20 cellular contexts compared by ENCODE assay signal in the genomic region with DNA sequence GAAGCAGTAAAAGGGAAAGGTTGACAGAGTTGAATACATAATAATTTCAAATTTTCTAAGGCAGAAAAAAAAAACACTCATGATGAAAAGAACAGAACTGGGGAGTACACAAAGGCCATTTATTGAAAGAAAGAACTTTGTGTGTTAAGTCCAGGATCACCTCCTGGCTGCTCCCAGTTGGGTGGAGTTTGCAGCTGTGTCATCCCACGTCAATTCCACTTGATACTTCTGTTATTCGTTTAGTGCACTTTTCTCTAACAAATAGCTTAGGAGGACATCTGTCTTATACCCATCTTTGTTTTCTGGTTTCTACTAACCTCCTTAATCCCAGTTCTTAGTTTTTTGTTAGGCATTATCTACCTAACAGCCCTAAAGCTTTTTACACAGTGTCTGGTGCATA. TPM values are rescaled to one million over a fixed set of nuclear protein-coding genes. Genes with fewer than 3 reads are reported as not detected.
DNase-seq lines count a peak whose midpoint lies in the region; ATAC-seq and TF ChIP-seq lines count a peak whose summit lies in the region.
"Had no signal": no experiment of that assay in that cellular context is flagged by ENCODE, and none has a peak within 500 bp of the region (broad histone marks: within the 10 kb centered on the region; RNA-seq: fewer than 3 reads in every experiment).

No MANE protein-coding gene starts in this region.

- TF ChIP-seq RAD21 in neural cell (conservative IDR thresholded peaks at IDR 0.05): no peak

- H3K27ac ChIP-seq in heart left ventricle (peak overlapping the region in 9 of 12 donors; percentile 20 to 77 (median 64)), neural cell (ENCODE audit: low read length) (no peak overlapping the region)
- H3K27ac ChIP-seq: BLaER1, parathyroid adenoma, vagina had no signal

- ATAC-seq in heart left ventricle (peak in 3 of 4 donors; percentile 32 to 47 (median 34)), GM21825 (IDR thresholded peaks at IDR 0.05; ENCODE audit: unreplicated experiment) (no peak)
- no peak for ATAC-seq in activated T-cell treated with anti-CD3 and anti-CD28 coated beads, Interleukin-2, amount 50 U/mL, for 4 hours
- ATAC-seq: activated CD8-positive, alpha-beta T cell treated with anti-CD3 and anti-CD28 coated beads for 36 hours; HepG2; left lobe of liver had no signal

- H3K36me3 Mint-ChIP-seq in type B pancreatic cell: peaks cover 16% of the 10 kb centered on the region
- H3K36me3 Mint-ChIP-seq in activated T-cell treated with anti-CD3 and anti-CD28 coated beads, Interleukin-2, amount 50 U/mL, for 4 hours (ENCODE audit: insufficient read depth): peaks cover 47% of the 10 kb centered on the region

- H3F3A ChIP-seq in neural cell (ENCODE audit: insufficient read depth, low read length, poor library complexity, severe bottlenecking): peaks cover 5% of the 10 kb centered on the region

- no peak overlapping the region for H3K4me2 ChIP-seq in neural cell (ENCODE audit: low read length)
- H3K4me2 ChIP-seq: BLaER1, smooth muscle cell had no signal

- no peaks in the 10 kb centered on the region for H3K79me2 ChIP-seq in neural cell (replicated peaks; ENCODE audit: insufficient read depth, low read length)
- H3K79me2 ChIP-seq: parathyroid adenoma had no signal

- no peaks in the 10 kb centered on the region for H3K27me3 Mint-ChIP-seq in type B pancreatic cell
- no peaks in the 10 kb centered on the region for H3K27me3 Mint-ChIP-seq in activated T-cell treated with anti-CD3 and anti-CD28 coated beads, Interleukin-2, amount 50 U/mL, for 4 hours (ENCODE audit: low read depth)
- H3K27me3 Mint-ChIP-seq: activated CD8-positive, alpha-beta T cell treated with anti-CD3 and anti-CD28 coated beads for 36 hours; activated naive CD4-positive, alpha-beta T cell treated with anti-CD3 and anti-CD28 coated beads, Interleukin-2, amount 10 ng/mL, durations not matched to agents 7 days and 5 days; activated T-cell treated with anti-CD3 and anti-CD28 coated beads, Interleukin-2, amount 50 U/mL, for 24 hours had no signal

- no peak for TF ChIP-seq POLR2A in heart left ventricle (IDR thresholded peaks at IDR 0.05)

- no peak overlapping the region for H3K4me3 Mint-ChIP-seq in type B pancreatic cell
- no peak overlapping the region for H3K4me3 Mint-ChIP-seq in activated T-cell treated with anti-CD3 and anti-CD28 coated beads, Interleukin-2, amount 50 U/mL, for 4 hours
- H3K4me3 Mint-ChIP-seq: activated CD8-positive, alpha-beta T cell treated with anti-CD3 and anti-CD28 coated beads for 36 hours; activated naive CD4-positive, alpha-beta T cell treated with anti-CD3 and anti-CD28 coated beads, Interleukin-2, amount 10 ng/mL, durations not matched to agents 7 days and 5 days; activated T-cell treated with anti-CD3 and anti-CD28 coated beads, Interleukin-2, amount 50 U/mL, for 24 hours had no signal

- H3K36me3 ChIP-seq in heart left ventricle (peaks cover 0 to 48% (median 30%) of the 10 kb centered on the region in 9 donors), neural cell (ENCODE audit: insufficient read depth, low read length) (no peaks in the 10 kb centered on the region)

- H3K27ac Mint-ChIP-seq in type B pancreatic cell: peak overlapping the region; percentile 24
- H3K27ac Mint-ChIP-seq: activated CD8-positive, alpha-beta T cell treated with anti-CD3 and anti-CD28 coated beads for 36 hours; activated naive CD4-positive, alpha-beta T cell treated with anti-CD3 and anti-CD28 coated beads, Interleukin-2, amount 10 ng/mL, durations not matched to agents 7 days and 5 days; activated T-cell treated with anti-CD3 and anti-CD28 coated beads, Interleukin-2, amount 50 U/mL, for 24 hours had no signal

- no peak overlapping the region for H2AFZ ChIP-seq in neural cell (ENCODE audit: low read depth, low read length)
- H2AFZ ChIP-seq: parathyroid adenoma had no signal

- 31 to 48% (median 36%) methylated on average over 2 of the region's 2 CpGs for WGBS in heart left ventricle, 4 donors

- peaks cover 0 to 20% (median 9%) of the 10 kb centered on the region in 12 donors for H3K4me1 ChIP-seq in heart left ventricle
- H3K4me1 ChIP-seq: BLaER1, parathyroid adenoma, vagina had no signal

- intact Hi-C loops in heart left ventricle (cut with DNase I): loop anchor here in 2 of 10 donors (5.0 to 10.0 kb wide), 3 partner anchors 46 to 197 kb away; partner anchors contain the start of genes KAT2B (in 2 of the 2), RAB5A (in 1 of the 2) and SGO1 (in 1 of the 2)
- intact Hi-C loops in cardiac septum (cut with DNase I): loop anchor here (5.0 kb wide), 2 partner anchors 41 to 99 kb away; partner anchors contain the start of gene KAT2B

- H4K20me1 ChIP-seq in neural cell (ENCODE audit: insufficient read depth): no peaks in the 10 kb centered on the region
- H4K20me1 ChIP-seq: BLaER1 had no signal

- DNase-seq in heart left ventricle: no peak
- DNase-seq in cardiac septum (ENCODE audit: low spot score): no peak
- peak; percentile 7 for DNase-seq in foreskin melanocyte
- DNase-seq in type B pancreatic cell (ENCODE audit: extremely low spot score, unreplicated experiment): no peak
- no peak for DNase-seq in kidney glomerular epithelial cell (lab: John Stamatoyannopoulos, UW)
- no peak for DNase-seq in activated T-cell treated with anti-CD3 and anti-CD28 coated beads, Interleukin-2, amount 50 U/mL, for 4 hours
- DNase-seq: activated CD8-positive, alpha-beta T cell treated with anti-CD3 and anti-CD28 coated beads for 36 hours; activated naive CD4-positive, alpha-beta T cell treated with anti-CD3 and anti-CD28 coated beads, Interleukin-2, amount 10 ng/mL, durations not matched to agents 7 days and 5 days; activated T-cell treated with anti-CD3 and anti-CD28 coated beads, Interleukin-2, amount 50 U/mL, for 24 hours; NCI-H146; stimulated activated CD4-positive, alpha-beta T cell treated with anti-CD3 and anti-CD28 coated beads, Interleukin-4, amount 100 ng/mL, for 4 hours had no signal

- no peak for TF ChIP-seq EP300 in neural cell (conservative IDR thresholded peaks at IDR 0.05; ENCODE audit: poor library complexity, severe bottlenecking)

- H3K27me3 ChIP-seq in heart left ventricle: no peaks in the 10 kb centered on the region
- H3K27me3 ChIP-seq in neural cell (ENCODE audit: insufficient read depth, low read depth, low read length): no peaks in the 10 kb centered on the region
- H3K27me3 ChIP-seq: BLaER1, vagina had no signal

- H3K9me2 ChIP-seq in neural cell (ENCODE audit: insufficient read depth, low read length): no peaks in the 10 kb centered on the region

- H3K4me3 ChIP-seq in heart left ventricle (peak overlapping the region in 1 of 12 donors; percentile 27), neural cell (ENCODE audit: low read length) (peak overlapping the region; percentile 41)
- H3K4me3 ChIP-seq: BLaER1, smooth muscle cell, vagina had no signal

- no peak for TF ChIP-seq CTCF in heart left ventricle (IDR thresholded peaks at IDR 0.05)
- TF ChIP-seq CTCF in neural cell (IDR thresholded peaks at IDR 0.05; ENCODE audit: poor library complexity, severe bottlenecking): no peak
- TF ChIP-seq CTCF in type B pancreatic cell (conservative IDR thresholded peaks at IDR 0.05): no peak

- peaks cover 21% of the 10 kb centered on the region for H3K4me1 Mint-ChIP-seq in type B pancreatic cell (ENCODE audit: unreplicated experiment)
- H3K4me1 Mint-ChIP-seq in activated T-cell treated with anti-CD3 and anti-CD28 coated beads, Interleukin-2, amount 50 U/mL, for 4 hours (ENCODE audit: low read depth): no peaks in the 10 kb centered on the region
- H3K4me1 Mint-ChIP-seq: activated naive CD4-positive, alpha-beta T cell treated with anti-CD3 and anti-CD28 coated beads, Interleukin-2, amount 10 ng/mL, durations not matched to agents 7 days and 5 days had no signal

- H3K9me3 ChIP-seq in heart left ventricle: no peaks in the 10 kb centered on the region
- no peaks in the 10 kb centered on the region for H3K9me3 ChIP-seq in neural cell (ENCODE audit: low read length)
- H3K9me3 ChIP-seq: BLaER1, vagina had no signal

- H3K9me3 Mint-ChIP-seq in type B pancreatic cell: no peaks in the 10 kb centered on the region
- H3K9me3 Mint-ChIP-seq in activated T-cell treated with anti-CD3 and anti-CD28 coated beads, Interleukin-2, amount 50 U/mL, for 4 hours: no peaks in the 10 kb centered on the region
- H3K9me3 Mint-ChIP-seq: activated CD8-positive, alpha-beta T cell treated with anti-CD3 and anti-CD28 coated beads for 36 hours; activated T-cell treated with anti-CD3 and anti-CD28 coated beads, Interleukin-2, amount 50 U/mL, for 24 hours; H9 had no signal

- H3K9ac ChIP-seq in neural cell (ENCODE audit: low read length): no peak overlapping the region
- H3K9ac ChIP-seq: BLaER1, parathyroid adenoma had no signal

TF ChIP-seq in neural cell, 6 proteins besides CTCF, POLR2A, EP300 and RAD21 (continues in another document):
- TF ChIP-seq EZH2 (IDR thresholded peaks at IDR 0.05; ENCODE audit: borderline replicate concordance, insufficient read depth, low read length, poor library complexity, severe bottlenecking) (no peak), MXI1 (conservative IDR thresholded peaks at IDR 0.05; ENCODE audit: poor library complexity, severe bottlenecking) (no peak), TAF1 (IDR thresholded peaks at IDR 0.05; ENCODE audit: low read depth) (no peak), SMC3 (conservative IDR thresholded peaks at IDR 0.05; ENCODE audit: poor library complexity) (no peak), POLR2AphosphoS5 (IDR thresholded peaks at IDR 0.05) (no peak)

RNA-seq across cellular contexts. Expression of gene SGO1, which starts 44.7 kb away (rescaled TPM):
- total RNA-seq in heart left ventricle (1 to 10 TPM in 2 of 9 donors, under 1 TPM in 3, not detected in 4; 0.12 to 2.8 (median 0.30) TPM), cardiac septum (0.38 TPM), type B pancreatic cell (ENCODE audit: low replicate concordance) (8.1 and 18.8 TPM in 2 replicates)
- polyA plus RNA-seq in heart left ventricle (under 1 TPM in 1 of 2 donors, not detected in 1; 0.04 TPM), neural cell (0.71 and 0.92 TPM in 2 replicates)
- 0.97 and 2.7 TPM in 2 replicates for polyA minus RNA-seq in neural cell
- 1 to 10 TPM; 6.5 to 9.2 (median 7.7) TPM for total RNA-seq in activated T-cell treated with anti-CD3 and anti-CD28 coated beads, Interleukin-2, amount 50 U/mL, for 4 hours

Comparison
In these comparisons a context has a peak if more than half of its experiments do, and no peak if none do; other contexts are left out.
1. ATAC-seq: peak in heart left ventricle (3 of 4); none in GM21825 (single experiment) and activated T-cell treated with anti-CD3 and anti-CD28 coated beads, Interleukin-2, amount 50 U/mL, for 4 hours (0 of 2).